Comparison of ENCODE assay signal across 9 cellular contexts in genomic region chr2:43426305-43427031, GRCh38.
DNase-seq lines count a peak whose midpoint lies in the region; FAIRE-seq and TF ChIP-seq lines count a peak whose summit lies in the region.
"Had no signal": no experiment of that assay in that cellular context is flagged by ENCODE, and none has a peak within 500 bp of the region (broad histone marks: within the 10 kb centered on the region; RNA-seq: fewer than 3 reads in every experiment).

No MANE protein-coding gene starts in this region.

- no peak overlapping the region for H2BK12ac ChIP-seq in mesenchymal stem cell (ENCODE audit: low read length in 2 of 2)

- DNase-seq in ELR (ENCODE audit: low read depth) (peak; percentile 99), H54 (ENCODE audit: insufficient read length, low spot score) (peak; percentile 60), LoVo (ENCODE audit: low spot score) (peak; percentile 94), coronary artery (ENCODE audit: low spot score) (no peak), mesenchymal stem cell (peak; percentile 96), DMS79 treated with DMSO at 0.1 percent for 48 hours (lab: John Stamatoyannopoulos, UW) (no peak)
- peak; percentile 42 for DNase-seq in activated CD4-positive, alpha-beta T cell treated with anti-CD3 and anti-CD28 coated beads for 1 hour
- peak; percentile 21 to 44 for DNase-seq in stimulated activated CD8-positive, alpha-beta memory T cell treated with anti-CD3 and anti-CD28 coated beads, Interleukin-2, amount 100 ng/mL, for 1 hour (ENCODE audit: low read depth in 2 of 2)

- H2BK5ac ChIP-seq in mesenchymal stem cell (ENCODE audit: low read depth, low read length, poor library complexity, severe bottlenecking) = no peak overlapping the region

- no peak overlapping the region for H3K4me2 ChIP-seq in mesenchymal stem cell (ENCODE audit: low read length, poor library complexity, severe bottlenecking)

- no peak for TF ChIP-seq CTCF in coronary artery (IDR thresholded peaks at IDR 0.05)

- H2AK5ac ChIP-seq in mesenchymal stem cell (ENCODE audit: low read length, severe bottlenecking) = no peak overlapping the region

- TF ChIP-seq POLR2A in H54 (IDR thresholded peaks at IDR 0.05; ENCODE audit: low read depth, low read length) = no peak

- no peaks in the 10 kb centered on the region for H3K79me1 ChIP-seq in mesenchymal stem cell (replicated peaks; ENCODE audit: low read length, poor library complexity, severe bottlenecking)

- no peak overlapping the region for H2AFZ ChIP-seq in mesenchymal stem cell (ENCODE audit: low read depth, low read length)

- no peak overlapping the region for H3K18ac ChIP-seq in mesenchymal stem cell (ENCODE audit: low read depth in 1 of 2, low read length in 2 of 2)

- peak overlapping the region; percentile 53 for H3K9ac ChIP-seq in mesenchymal stem cell (ENCODE audit: low read length)

- H3K27me3 ChIP-seq in mesenchymal stem cell (ENCODE audit: control insufficient read depth in 1 of 2, insufficient read depth in 1 of 2, low read length in 2 of 2) = no peaks in the 10 kb centered on the region

- 0% methylated on average over 2 of the region's 3 CpGs for WGBS in mesenchymal stem cell

- peaks cover 3% of the 10 kb centered on the region for H3K4me1 ChIP-seq in mesenchymal stem cell (ENCODE audit: control insufficient read depth, insufficient read depth, low read depth, low read length)

- H3K23ac ChIP-seq in mesenchymal stem cell (ENCODE audit: low read length in 2 of 2) = no peak overlapping the region

- H3K4me3 ChIP-seq in coronary artery (no peak overlapping the region), mesenchymal stem cell (ENCODE audit: insufficient read depth in 1 of 2, low read depth in 1 of 2, low read length in 2 of 2) (no peak overlapping the region)

- no peak overlapping the region for H2BK120ac ChIP-seq in mesenchymal stem cell (ENCODE audit: low read depth, low read length)

- no peak overlapping the region for H3K14ac ChIP-seq in mesenchymal stem cell (ENCODE audit: low read length in 2 of 2)

- H3K27ac ChIP-seq in coronary artery (peak overlapping the region; percentile 45 to 71), mesenchymal stem cell (ENCODE audit: low read length, poor library complexity, severe bottlenecking) (peak overlapping the region; percentile 73)

- H3K9me3 ChIP-seq in mesenchymal stem cell (ENCODE audit: control insufficient read depth, low read length) = no peaks in the 10 kb centered on the region

- no peak overlapping the region for H3K4ac ChIP-seq in mesenchymal stem cell (ENCODE audit: low read depth in 1 of 2, low read length in 2 of 2)

- no peaks in the 10 kb centered on the region for H3K36me3 ChIP-seq in mesenchymal stem cell (ENCODE audit: control insufficient read depth in 1 of 2, insufficient read depth in 2 of 2, low read depth in 1 of 2, low read length in 2 of 2)

- H4K91ac ChIP-seq in mesenchymal stem cell (ENCODE audit: low read length) = no peak overlapping the region

- no peak overlapping the region for H2BK15ac ChIP-seq in mesenchymal stem cell (ENCODE audit: low read depth, poor library complexity, severe bottlenecking)

- no peak overlapping the region for H4K8ac ChIP-seq in mesenchymal stem cell (ENCODE audit: low read length)

- peak; percentile 98 for FAIRE-seq in H54 (lab: Jason Lieb, UNC)
- FAIRE-seq: frontal cortex had no signal

Comparison
In these comparisons a context has a peak if more than half of its experiments do, and no peak if none do; other contexts are left out.
1. DNase-seq: peak in ELR (single experiment), H54 (single experiment), LoVo (single experiment), activated CD4-positive, alpha-beta T cell treated with anti-CD3 and anti-CD28 coated beads for 1 hour (single experiment), mesenchymal stem cell (single experiment) and stimulated activated CD8-positive, alpha-beta memory T cell treated with anti-CD3 and anti-CD28 coated beads, Interleukin-2, amount 100 ng/mL, for 1 hour (2 of 2); none in coronary artery (single experiment) and DMS79 treated with DMSO at 0.1 percent for 48 hours (single experiment).